8 cellular contexts compared by ENCODE assay signal in genomic region chr12:50085615-50085928, GRCh38. TPM values are rescaled to one million over a fixed set of nuclear protein-coding genes. Genes with fewer than 3 reads are reported as not detected.
A peak's percentile ranks its signal among the peaks of the same experiment; 100 is the strongest.
DNase-seq lines count a peak whose midpoint lies in the region; ATAC-seq, FAIRE-seq and TF ChIP-seq lines count a peak whose summit lies in the region.

No MANE protein-coding gene starts in this region.

- H2AK5ac ChIP-seq in IMR-90 (ENCODE audit: low read depth, low read length): peak overlapping the region; percentile 71

- no peak for TF ChIP-seq POLR2A in IMR-90 (IDR thresholded peaks at IDR 0.05; ENCODE audit: low read depth, low read length)

- dilution Hi-C loops in IMR-90 (cut with HindIII; ENCODE audit: low sequenced_read_pairs, unreplicated experiment): no loop called here

- peak overlapping the region; percentile 46 for H3K27ac ChIP-seq in IMR-90 (ENCODE audit: insufficient read depth, low read length)

- DNase-seq in GM18507 (ENCODE audit: extremely low spot score, insufficient read length, low read depth) (no peak), IMR-90 (no peak), cerebellar cortex (ENCODE audit: low spot score) (peak; percentile 46), nephron progenitor cell (no peak), MV-4-11 (lab: John Stamatoyannopoulos, UW) (no peak), AML-193 (lab: John Stamatoyannopoulos, UW) (no peak), D341Med (ENCODE audit: low spot score) (no peak)

- H3K27me3 ChIP-seq in IMR-90 (ENCODE audit: control insufficient read depth, insufficient read depth, low read length): no peaks in the 10 kb centered on the region

- H3K18ac ChIP-seq in IMR-90 (ENCODE audit: low read depth, low read length): no peak overlapping the region

- ATAC-seq in IMR-90 (ENCODE audit: low read depth): no peak
- ATAC-seq in GM21619 (IDR thresholded peaks at IDR 0.05; ENCODE audit: unreplicated experiment): no peak

- peak overlapping the region; percentile 88 for H3K4me2 ChIP-seq in IMR-90 (ENCODE audit: low read depth, low read length)

- peaks cover 38% of the 10 kb centered on the region for H3K36me3 Mint-ChIP-seq in nephron progenitor cell (ENCODE audit: low read depth)

- no peak overlapping the region for H2BK20ac ChIP-seq in IMR-90 (ENCODE audit: low read depth, low read length)

- H4K91ac ChIP-seq in IMR-90 (ENCODE audit: insufficient read depth, low read depth, low read length): peak overlapping the region; percentile 55; the same call in 1 of the 2 replicates

- H3K4ac ChIP-seq in IMR-90 (ENCODE audit: low read depth, low read length): peak overlapping the region; percentile 77; the same call in 1 of the 2 replicates

- no peak overlapping the region for H2BK120ac ChIP-seq in IMR-90 (ENCODE audit: low read depth, low read length)

- FAIRE-seq in GM18507 (lab: Jason Lieb, UNC): peak; percentile 5

- no peaks in the 10 kb centered on the region for H3K9me3 ChIP-seq in IMR-90 (ENCODE audit: control insufficient read depth, insufficient read depth, low read length)

- no peaks in the 10 kb centered on the region for H3K9me3 Mint-ChIP-seq in nephron progenitor cell

- CTCF ChIA-PET in IMR-90 (lab: Yijun Ruan, JAX): interaction anchor here (0.6 to 2.4 kb wide), 3 partner anchors 14 to 26 kb away, joined by 3 to 12 read pairs (median 3); partner anchors contain the start of gene COX14

- intact Hi-C loops in IMR-90 (cut with micrococcal nuclease): loop anchor here (5.0 kb wide), 1 partner anchor 82 kb away; the partner anchor contains the start of gene CERS5

- TF ChIP-seq CTCF in IMR-90 (conservative IDR thresholded peaks at IDR 0.05; ENCODE audit: low read depth, low read length) (no peak), nephron progenitor cell (IDR thresholded peaks at IDR 0.05) (no peak)

- H3K27me3 Mint-ChIP-seq in nephron progenitor cell (ENCODE audit: low read depth, poor library complexity): peaks cover 15% of the 10 kb centered on the region

- peak overlapping the region; percentile 52 for H2BK5ac ChIP-seq in IMR-90 (ENCODE audit: low read depth, low read length, poor library complexity, severe bottlenecking)

- peak overlapping the region; percentile 82 for H3K9ac ChIP-seq in IMR-90 (ENCODE audit: low read depth, low read length)

- peak overlapping the region; percentile 81 for H2AFZ ChIP-seq in IMR-90 (replicated peaks; ENCODE audit: low read length, poor library complexity)

- peak overlapping the region; percentile 90 for H3K14ac ChIP-seq in IMR-90 (replicated peaks; ENCODE audit: low read depth, low read length)

- peaks cover 7% of the 10 kb centered on the region for H3K4me1 ChIP-seq in IMR-90 (ENCODE audit: control insufficient read depth, insufficient read depth, low read length)

- H3K23ac ChIP-seq in IMR-90 (ENCODE audit: low read depth, low read length): peak overlapping the region; percentile 70

- peak overlapping the region; percentile 88 for H2AK9ac ChIP-seq in IMR-90 (replicated peaks; ENCODE audit: low read depth, low read length, poor library complexity)

- peak overlapping the region; percentile 94 for H3K27ac Mint-ChIP-seq in nephron progenitor cell

- WGBS in IMR-90 (ENCODE audit: extremely low coverage in 2 of 2, insufficient read length in 1 of 2), 2 experiments: 0% methylated on average over 4 of the region's 7 CpGs; no CpG with 5 or more reads in 1 of the 2 experiments

- POLR2A ChIA-PET in IMR-90 (lab: Charles Lee; ENCODE audit: unreplicated experiment): interaction anchor here (0.6 kb wide), 1 partner anchor 181 kb away, joined by 5 read pairs; no protein-coding TSS in a partner anchor

- TF ChIP-seq RAD21 in IMR-90 (IDR thresholded peaks at IDR 0.05; ENCODE audit: low read length): no peak

- H4K5ac ChIP-seq in IMR-90 (ENCODE audit: low read depth, low read length): no peak overlapping the region; the same call in 1 of the 2 replicates

- H4K8ac ChIP-seq in IMR-90 (ENCODE audit: low read depth in 2 of 2, low read length in 2 of 2): peak overlapping the region in 1 of 2 experiments; percentile 79; a peak in 1 of 4 replicates

- H2BK15ac ChIP-seq in IMR-90 (ENCODE audit: low read depth, low read length): no peak overlapping the region

- H3K79me1 ChIP-seq in IMR-90 (ENCODE audit: low read depth in 1 of 2, low read length in 2 of 2): peaks cover 16 to 46% of the 10 kb centered on the region in 2 experiments

- peaks cover 28% of the 10 kb centered on the region for H3K36me3 ChIP-seq in IMR-90 (ENCODE audit: control insufficient read depth, insufficient read depth, low read length)

- H3K56ac ChIP-seq in IMR-90 (ENCODE audit: extremely low read depth, insufficient read depth, low read length): no peak overlapping the region

- in situ Hi-C loops in IMR-90 (cut with MboI; ENCODE audit: low sequenced_read_pairs): no loop called here

- peak overlapping the region; percentile 63 for H3K4me3 ChIP-seq in IMR-90 (ENCODE audit: insufficient read depth, low read depth, low read length)

- H3K4me3 Mint-ChIP-seq in nephron progenitor cell: peak overlapping the region; percentile 98

- H4K20me1 ChIP-seq in IMR-90 (ENCODE audit: insufficient read depth, low read length): peaks cover 25% of the 10 kb centered on the region

- H3K4me1 Mint-ChIP-seq in nephron progenitor cell: peaks cover 51% of the 10 kb centered on the region

- BruUV-seq in IMR-90 (replicated peaks; lab: Mats Ljungman, UMichigan): no TSS peak

- H3K9me1 ChIP-seq in IMR-90 (ENCODE audit: insufficient read depth, low read length): no peaks in the 10 kb centered on the region

TF ChIP-seq in IMR-90, 13 proteins besides CTCF, POLR2A, EP300 and RAD21:
- no peak for TF ChIP-seq MAFK (IDR thresholded peaks at IDR 0.05; ENCODE audit: low read depth, low read length)
- TF ChIP-seq MAZ (IDR thresholded peaks at IDR 0.05; ENCODE audit: borderline replicate concordance, low read depth, low read length): no peak
- no peak for TF ChIP-seq CHD1 (IDR thresholded peaks at IDR 0.05; ENCODE audit: low read depth, low read length)
- TF ChIP-seq RCOR1 (IDR thresholded peaks at IDR 0.05; ENCODE audit: insufficient replicate concordance, low read length): no peak
- no peak for TF ChIP-seq MXI1 (IDR thresholded peaks at IDR 0.05; ENCODE audit: borderline replicate concordance, low read depth, low read length)
- TF ChIP-seq BHLHE40 (IDR thresholded peaks at IDR 0.05; ENCODE audit: low read depth, low read length): no peak

RNA-seq across cellular contexts. Expression of gene SMARCD1, which starts 0.4 kb away (rescaled TPM):
- total RNA-seq in IMR-90 (2012; rRNA removed): 28.1 TPM in 2 replicates
- polyA plus RNA-seq in IMR-90 (2012; rRNA removed): 43.9 and 47.9 TPM in 2 replicates
- 22.9 and 29.5 TPM in 2 replicates for polyA plus RNA-seq in IMR-90 (2012; cell fraction: cytosol; rRNA removed)
- polyA plus RNA-seq in IMR-90 (2012; cell fraction: nucleus; rRNA removed; ENCODE audit: low replicate concordance): 101 and 130 TPM in 2 replicates

RNA-seq across cellular contexts. Expression of gene GPD1, which starts 18.2 kb away (rescaled TPM):
- total RNA-seq in IMR-90 (2012; rRNA removed): 0.18 TPM in 1 of 2 replicates, not detected in the other
- polyA plus RNA-seq in IMR-90 (2012; rRNA removed): 0.05 and 0.06 TPM in 2 replicates
- polyA plus RNA-seq in IMR-90 (2012; cell fraction: cytosol; rRNA removed): 0.01 and 0.04 TPM in 2 replicates
- 0.25 and 0.38 TPM in 2 replicates for polyA plus RNA-seq in IMR-90 (2012; cell fraction: nucleus; rRNA removed; ENCODE audit: low replicate concordance)

RNA-seq across cellular contexts. Expression of gene COX14, which starts 26.5 kb away (rescaled TPM):
- 30.0 and 30.8 TPM in 2 replicates for total RNA-seq in IMR-90 (2012; rRNA removed)
- polyA plus RNA-seq in IMR-90 (2012; rRNA removed): 81.8 and 98.5 TPM in 2 replicates
- 93.2 and 122 TPM in 2 replicates for polyA plus RNA-seq in IMR-90 (2012; cell fraction: cytosol; rRNA removed)
- 21.8 and 36.1 TPM in 2 replicates for polyA plus RNA-seq in IMR-90 (2012; cell fraction: nucleus; rRNA removed; ENCODE audit: low replicate concordance)

RNA-seq across cellular contexts. Expression of gene ASIC1, which starts 28.2 kb away (rescaled TPM):
- total RNA-seq in IMR-90 (2012; rRNA removed): 1.4 and 1.6 TPM in 2 replicates
- 9.5 and 9.9 TPM in 2 replicates for polyA plus RNA-seq in IMR-90 (2012; rRNA removed)
- polyA plus RNA-seq in IMR-90 (2012; cell fraction: cytosol; rRNA removed): 4.7 and 8.5 TPM in 2 replicates
- polyA plus RNA-seq in IMR-90 (2012; cell fraction: nucleus; rRNA removed; ENCODE audit: low replicate concordance): 25.9 and 31.9 TPM in 2 replicates
